25 cellular contexts compared by ENCODE assay signal in the genomic region with DNA sequence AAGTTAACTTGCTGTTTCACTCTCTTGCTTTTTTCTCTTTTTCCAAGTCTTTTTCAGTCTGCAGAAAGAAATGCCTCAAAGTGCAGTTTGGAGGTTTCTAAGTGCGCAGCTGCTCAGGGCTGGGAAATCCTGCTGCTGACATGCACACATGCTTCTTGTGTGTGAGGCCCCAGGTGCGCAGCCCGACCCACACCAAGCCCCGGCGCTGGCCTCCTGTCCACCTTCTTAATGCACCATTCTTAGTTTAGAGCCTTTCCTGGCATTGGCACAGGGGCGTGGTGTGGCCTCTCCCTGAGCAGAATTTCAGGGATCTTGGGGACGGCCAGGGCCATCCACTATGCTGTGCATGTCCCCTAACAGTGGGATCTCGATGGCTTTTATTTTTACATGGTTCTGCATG.
"Had no signal": no experiment of that assay in that cellular context is flagged by ENCODE, and none has a peak within 500 bp of the region (broad histone marks: within the 10 kb centered on the region; RNA-seq: fewer than 3 reads in every experiment).

No MANE protein-coding gene starts in this region.

- H3K36me3 Mint-ChIP-seq: mesothelial cell of epicardium; naive thymus-derived CD4-positive, alpha-beta T cell; natural killer cell treated with Interleukin-12 subunit alpha and Interleukin-12 subunit beta and Interleukin-15 and Interleukin-18, amount 100 ng/mL, for 72 hours; stimulated activated effector memory CD8-positive, alpha-beta T cell treated with anti-CD3 and anti-CD28 coated beads, Interleukin-12 subunit alpha, Interleukin-12 subunit beta, amount 100 ng/mL, for 72 hours; type B pancreatic cell had no signal

- ATAC-seq: naive thymus-derived CD4-positive, alpha-beta T cell; natural killer cell treated with Interleukin-12 subunit alpha and Interleukin-12 subunit beta and Interleukin-15 and Interleukin-18, amount 100 ng/mL, for 72 hours; pancreas; right cardiac atrium; sciatic nerve; stimulated activated effector memory CD8-positive, alpha-beta T cell treated with anti-CD3 and anti-CD28 coated beads, Interleukin-12 subunit alpha, Interleukin-12 subunit beta, amount 100 ng/mL, for 72 hours had no signal

- H3K27ac Mint-ChIP-seq: mesothelial cell of epicardium; naive thymus-derived CD4-positive, alpha-beta T cell; natural killer cell treated with Interleukin-12 subunit alpha and Interleukin-12 subunit beta and Interleukin-15 and Interleukin-18, amount 100 ng/mL, for 72 hours; stimulated activated effector memory CD8-positive, alpha-beta T cell treated with anti-CD3 and anti-CD28 coated beads, Interleukin-12 subunit alpha, Interleukin-12 subunit beta, amount 100 ng/mL, for 72 hours; stimulated activated naive CD8-positive, alpha-beta T cell treated with anti-CD3 and anti-CD28 coated beads, Interleukin-15, Interleukin-2, amounts not matched to agents 100 ng/mL and 50 ng/mL, for 24 hours; type B pancreatic cell had no signal

- H3K4me3 Mint-ChIP-seq: mesothelial cell of epicardium; naive thymus-derived CD4-positive, alpha-beta T cell; natural killer cell treated with Interleukin-12 subunit alpha and Interleukin-12 subunit beta and Interleukin-15 and Interleukin-18, amount 100 ng/mL, for 72 hours; neural crest cell; stimulated activated effector memory CD8-positive, alpha-beta T cell treated with anti-CD3 and anti-CD28 coated beads, Interleukin-12 subunit alpha, Interleukin-12 subunit beta, amount 100 ng/mL, for 72 hours; stimulated activated naive CD8-positive, alpha-beta T cell treated with anti-CD3 and anti-CD28 coated beads, Interleukin-15, Interleukin-2, amounts not matched to agents 100 ng/mL and 50 ng/mL, for 24 hours; type B pancreatic cell had no signal

- H3K27ac ChIP-seq: left ventricle myocardium inferior, pancreas, prostate gland, skin epidermis, spleen, suprapubic skin, tibial nerve, uterus had no signal

- DNase-seq: islet precursor cell; left ventricle myocardium inferior; mesendoderm; naive thymus-derived CD4-positive, alpha-beta T cell; nucleus accumbens; pancreas; posterior cingulate gyrus; retina; right cardiac atrium; spleen; stimulated activated CD4-positive, alpha-beta T cell treated with anti-CD3 and anti-CD28 coated beads, Interleukin-4, amount 100 ng/mL, for 24 hours; stimulated activated naive CD4-positive, alpha-beta T cell; uterus had no signal

- H3K9me3 ChIP-seq: left ventricle myocardium inferior, pancreas, prostate gland, spleen, suprapubic skin, tibial nerve, uterus had no signal

- H3K4me1 Mint-ChIP-seq: mesothelial cell of epicardium; naive thymus-derived CD4-positive, alpha-beta T cell; neural crest cell; stimulated activated effector memory CD8-positive, alpha-beta T cell treated with anti-CD3 and anti-CD28 coated beads, Interleukin-12 subunit alpha, Interleukin-12 subunit beta, amount 100 ng/mL, for 72 hours had no signal

- H3K4me3 ChIP-seq: left ventricle myocardium inferior, lung, pancreas, prostate gland, skin epidermis, spleen, suprapubic skin, tibial nerve, uterus had no signal

- H3K36me3 ChIP-seq: left ventricle myocardium inferior, pancreas, prostate gland, spleen, suprapubic skin, tibial nerve, uterus had no signal

- H3K27me3 ChIP-seq: pancreas, uterus had no signal

- H3K9me3 Mint-ChIP-seq: mesothelial cell of epicardium; natural killer cell treated with Interleukin-12 subunit alpha and Interleukin-12 subunit beta and Interleukin-15 and Interleukin-18, amount 100 ng/mL, for 72 hours; neural crest cell; stimulated activated effector memory CD8-positive, alpha-beta T cell treated with anti-CD3 and anti-CD28 coated beads, Interleukin-12 subunit alpha, Interleukin-12 subunit beta, amount 100 ng/mL, for 72 hours; stimulated activated naive CD8-positive, alpha-beta T cell treated with anti-CD3 and anti-CD28 coated beads, Interleukin-15, Interleukin-2, amounts not matched to agents 100 ng/mL and 50 ng/mL, for 24 hours; type B pancreatic cell had no signal

- H3K4me1 ChIP-seq: left ventricle myocardium inferior, prostate gland, spleen, suprapubic skin, tibial nerve, uterus had no signal
